ENCODE assay signal across 8 cellular contexts in the genomic region with DNA sequence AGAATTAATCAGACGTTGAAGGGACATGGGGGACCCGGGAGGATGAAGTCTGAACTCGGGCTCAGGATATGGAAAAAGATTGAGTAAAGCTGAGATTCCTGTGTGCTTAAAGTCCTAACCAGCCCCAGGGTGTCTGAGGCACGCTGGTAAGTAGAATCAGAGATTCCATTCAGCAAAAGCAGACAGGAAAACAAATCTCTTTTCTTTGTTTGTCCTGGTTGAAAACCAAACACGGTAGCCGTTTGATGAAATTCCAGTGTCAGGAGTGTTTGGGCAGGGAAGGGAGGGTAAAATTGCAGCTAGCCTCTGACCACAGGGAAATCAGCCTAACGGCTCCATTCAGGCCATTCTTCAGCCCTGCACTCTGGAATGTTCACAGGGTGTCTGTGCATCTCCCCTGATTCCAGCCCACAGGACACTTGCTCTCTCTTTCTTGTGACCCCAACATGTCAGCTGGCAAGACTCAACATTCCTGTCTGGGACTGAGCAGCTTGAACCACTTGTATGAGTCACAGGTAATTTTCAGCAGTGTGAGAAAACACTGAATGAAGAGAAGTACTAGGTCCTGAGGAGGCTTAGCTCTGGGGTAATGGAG. TPM values are rescaled to one million over a fixed set of nuclear protein-coding genes. Genes with fewer than 3 reads are reported as not detected.
DNase-seq lines count a peak whose midpoint lies in the region; ATAC-seq, FAIRE-seq and TF ChIP-seq lines count a peak whose summit lies in the region.

No MANE protein-coding gene starts in this region.

- no peaks in the 10 kb centered on the region for H4K20me1 ChIP-seq in endothelial cell of umbilical vein (replicated peaks; ENCODE audit: control insufficient read depth, extremely low read depth, insufficient read depth, low read length)

- TF ChIP-seq CTCF in endothelial cell of umbilical vein (IDR thresholded peaks at IDR 0.05; ENCODE audit: extremely low read depth in 1 of 2, insufficient read depth in 1 of 2, low read depth in 1 of 2, low read length in 2 of 2), result no peak
- TF ChIP-seq CTCF in nephron progenitor cell (IDR thresholded peaks at IDR 0.05), result no peak

- H3K9ac ChIP-seq in NT2/D1 (ENCODE audit: insufficient read length, low read depth) (peak overlapping the region; percentile 76), endothelial cell of umbilical vein (replicated peaks; ENCODE audit: extremely low read depth, insufficient read depth, low read length) (peak overlapping the region; percentile 66)

- H3K27me3 ChIP-seq in NT2/D1 (ENCODE audit: insufficient read depth, insufficient read length) (no peaks in the 10 kb centered on the region), endothelial cell of umbilical vein (ENCODE audit: control insufficient read depth in 2 of 2, insufficient read depth in 2 of 2, low read length in 2 of 2) (no peaks in the 10 kb centered on the region)

- intact Hi-C loops in endothelial cell of umbilical vein (cut with micrococcal nuclease), result loop anchor here (1.0 kb wide), 2 partner anchors 10 to 56 kb away; no protein-coding TSS in a partner anchor

- H3K27ac ChIP-seq in endothelial cell of umbilical vein (ENCODE audit: insufficient read depth, low read depth, low read length), result peak overlapping the region; percentile 89

- H2AFZ ChIP-seq in endothelial cell of umbilical vein (ENCODE audit: low read depth, low read length), result peak overlapping the region; percentile 90

- H3K4me3 Mint-ChIP-seq in nephron progenitor cell, result no peak overlapping the region

- H3K4me3 ChIP-seq in NT2/D1 (ENCODE audit: insufficient read length, low read depth) (peak overlapping the region; percentile 51), endothelial cell of umbilical vein (replicated peaks in 1 of 3; ENCODE audit: insufficient read depth in 1 of 3, low read depth in 1 of 3, low read length in 3 of 3) (peak overlapping the region in 1 of 3 experiments; percentile 0)

- CTCF ChIA-PET in endothelial cell of umbilical vein (lab: Charles Lee), result interaction anchor here (0.7 to 3.2 kb wide), 9 partner anchors 9 to 951 kb away, joined by 3 to 17 read pairs (median 5); a partner anchor contains a TSS

- peaks cover 12% of the 10 kb centered on the region for H3K27me3 Mint-ChIP-seq in nephron progenitor cell (ENCODE audit: low read depth, poor library complexity)

- no TSS peak for BruUV-seq in endothelial cell of umbilical vein (replicated peaks; lab: Mats Ljungman, UMichigan)

- peak overlapping the region; percentile 47 for H3K4me2 ChIP-seq in endothelial cell of umbilical vein (ENCODE audit: insufficient read depth, low read length)

- no peak for ATAC-seq in GM18505 (IDR thresholded peaks at IDR 0.05; ENCODE audit: unreplicated experiment)
- ATAC-seq in GM18907 (IDR thresholded peaks at IDR 0.05; ENCODE audit: unreplicated experiment), result no peak
- ATAC-seq in GM18498 (IDR thresholded peaks at IDR 0.05; ENCODE audit: unreplicated experiment), result no peak

- H3K36me3 ChIP-seq in NT2/D1 (ENCODE audit: insufficient read depth, insufficient read length, low read length) (no peaks in the 10 kb centered on the region), endothelial cell of umbilical vein (ENCODE audit: control insufficient read depth in 2 of 2, extremely low read depth in 1 of 2, insufficient read depth in 2 of 2, low read length in 2 of 2) (no peaks in the 10 kb centered on the region)

- H3K4me1 ChIP-seq in NT2/D1 (ENCODE audit: insufficient read depth, insufficient read length) (peaks cover 18% of the 10 kb centered on the region), endothelial cell of umbilical vein (ENCODE audit: control insufficient read depth, extremely low read depth, insufficient read depth, low read length) (peaks cover 28% of the 10 kb centered on the region)

- dilution Hi-C loops in endothelial cell of umbilical vein (cut with MboI; ENCODE audit: extremely low pct_ligation_motif_present, low sequenced_read_pairs), result no loop called here

- no peaks in the 10 kb centered on the region for H3K36me3 Mint-ChIP-seq in nephron progenitor cell (ENCODE audit: low read depth)

- no peaks in the 10 kb centered on the region for H3K9me1 ChIP-seq in endothelial cell of umbilical vein (replicated peaks; ENCODE audit: control insufficient read depth, extremely low read depth, insufficient read depth, low read length)

- H3K79me2 ChIP-seq in endothelial cell of umbilical vein (ENCODE audit: control insufficient read depth, insufficient read depth, low read length), result no peaks in the 10 kb centered on the region

- TF ChIP-seq POLR2A in GM18505 (IDR thresholded peaks at IDR 0.05; ENCODE audit: borderline replicate concordance, extremely low read depth, insufficient read depth, insufficient read length), result peak; percentile 37
- TF ChIP-seq POLR2A in endothelial cell of umbilical vein (IDR thresholded peaks at IDR 0.05; ENCODE audit: low read depth, low read length), result no peak

- DNase-seq in NT2/D1 (ENCODE audit: low read depth, low spot score), result peak; percentile 88
- DNase-seq in endothelial cell of umbilical vein (ENCODE audit: low read depth, low spot score), result peak; percentile 91
- DNase-seq in nephron progenitor cell, result no peak
- DNase-seq in KG1 (lab: John Stamatoyannopoulos, UW), result no peak
- no peak for DNase-seq in NOMO-1 treated with DMSO at 0.1 percent for 48 hours (lab: John Stamatoyannopoulos, UW; ENCODE audit: unreplicated experiment)

- peak overlapping the region; percentile 10 for H3K27ac Mint-ChIP-seq in nephron progenitor cell

- FAIRE-seq in endothelial cell of umbilical vein (lab: Jason Lieb, UNC), result peak; percentile 91

- no peaks in the 10 kb centered on the region for H3K9me3 Mint-ChIP-seq in nephron progenitor cell

- peaks cover 44% of the 10 kb centered on the region for H3K4me1 Mint-ChIP-seq in nephron progenitor cell

- H3K9me3 ChIP-seq in NT2/D1 (ENCODE audit: insufficient read depth, low read length) (no peaks in the 10 kb centered on the region), endothelial cell of umbilical vein (replicated peaks; ENCODE audit: control insufficient read depth, insufficient read depth, low read length) (no peaks in the 10 kb centered on the region)

- POLR2A ChIA-PET in endothelial cell of umbilical vein (lab: Charles Lee), result no interaction called here

TF ChIP-seq in endothelial cell of umbilical vein, 7 proteins besides CTCF, POLR2A, EP300 and RAD21:
- TF ChIP-seq POLR2AphosphoS5 (IDR thresholded peaks at IDR 0.05; ENCODE audit: insufficient read depth, low read depth, low read length), result peak; percentile 35
- no peak for TF ChIP-seq GATA2 (IDR thresholded peaks at IDR 0.05; ENCODE audit: insufficient read depth, insufficient read length, low read depth, low read length)
- peak; percentile 67 for TF ChIP-seq JUN (IDR thresholded peaks at IDR 0.05; ENCODE audit: borderline replicate concordance, insufficient read depth, insufficient read length, low read depth)
- TF ChIP-seq, protein P1, sequence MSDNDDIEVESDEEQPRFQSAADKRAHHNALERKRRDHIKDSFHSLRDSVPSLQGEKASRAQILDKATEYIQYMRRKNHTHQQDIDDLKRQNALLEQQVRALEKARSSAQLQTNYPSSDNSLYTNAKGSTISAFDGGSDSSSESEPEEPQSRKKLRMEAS (IDR thresholded peaks at IDR 0.05; ENCODE audit: insufficient read depth, insufficient read length), result no peak
- no peak for TF ChIP-seq EZH2 (IDR thresholded peaks at IDR 0.05; ENCODE audit: borderline replicate concordance, low read depth, low read length, severe bottlenecking)
- peak; percentile 68 for TF ChIP-seq FOS (IDR thresholded peaks at IDR 0.05; ENCODE audit: borderline replicate concordance, insufficient read depth, low read length)

RNA-seq across cellular contexts. Expression of a gene that starts 31.0 kb away (rescaled TPM):
- total RNA-seq in endothelial cell of umbilical vein, result 0.75 and 1.4 TPM in 2 replicates
- 4.4 and 6.0 TPM in 2 replicates for polyA plus RNA-seq in endothelial cell of umbilical vein
- 3.4 and 3.7 TPM in 2 replicates for polyA plus RNA-seq in endothelial cell of umbilical vein (2011; cell fraction: cytosol; rRNA removed)
- 0.74 and 1.1 TPM in 2 replicates for polyA plus RNA-seq in endothelial cell of umbilical vein (2011; cell fraction: nucleus; rRNA removed)
- polyA plus RNA-seq in endothelial cell of umbilical vein (2012), result 2.7 and 3.6 TPM in 2 replicates
- polyA minus RNA-seq in endothelial cell of umbilical vein, result 1.1 and 6.6 TPM in 2 replicates
- polyA minus RNA-seq in endothelial cell of umbilical vein (2011; cell fraction: cytosol; rRNA and poly(A)+ RNA removed), result 1.2 TPM
- polyA minus RNA-seq in endothelial cell of umbilical vein (2011; cell fraction: nucleus; rRNA and poly(A)+ RNA removed), result not detected in 2 replicates

Comparison
In these comparisons a context has a peak if more than half of its experiments do, and no peak if none do; other contexts are left out.
1. DNase-seq: peak in NT2/D1 (single experiment) and endothelial cell of umbilical vein (single experiment); none in nephron progenitor cell (single experiment), KG1 (single experiment) and NOMO-1 treated with DMSO at 0.1 percent for 48 hours (single experiment).